ENCODE assay signal across 25 cellular contexts in genomic region chr4:13694256-13694655, GRCh38.
"Had no signal": no experiment of that assay in that cellular context is flagged by ENCODE, and none has a peak within 500 bp of the region (broad histone marks: within the 10 kb centered on the region; RNA-seq: fewer than 3 reads in every experiment).

No MANE protein-coding gene starts in this region.

- H3K4me3 Mint-ChIP-seq: activated naive CD4-positive, alpha-beta T cell treated with anti-CD3 and anti-CD28 coated beads for 36 hours; activated naive CD8-positive, alpha-beta T cell treated with anti-CD3 and anti-CD28 coated beads for 36 hours; brain; immature natural killer cell; mesothelial cell of epicardium; naive thymus-derived CD4-positive, alpha-beta T cell had no signal

- H3K27ac ChIP-seq: adrenal gland, ascending aorta, gastroesophageal sphincter, left lung, ovary, prostate gland, spleen, thoracic aorta, VCaP had no signal

- H3K4me1 ChIP-seq: adrenal gland, ascending aorta, gastroesophageal sphincter, left lung, prostate gland, spleen had no signal

- H3K9me3 ChIP-seq: adrenal gland, ovary, prostate gland had no signal

- H3K4me3 ChIP-seq: adrenal gland, ascending aorta, gastroesophageal sphincter, left lung, ovary, prostate gland, spleen, thoracic aorta had no signal

- DNase-seq: activated CD4-positive, alpha-beta T cell treated with anti-CD3 and anti-CD28 coated beads for 4 hours; activated CD4-positive, alpha-beta T cell treated with anti-CD3 and anti-CD28 coated beads, Interleukin-2, amount 50 U/mL, for 4 hours; activated effector memory CD4-positive, alpha-beta T cell treated with anti-CD3 and anti-CD28 coated beads, Interleukin-2, amount 50 U/mL, for 16 hours; activated naive CD4-positive, alpha-beta T cell treated with anti-CD3 and anti-CD28 coated beads for 36 hours; activated naive CD8-positive, alpha-beta T cell treated with anti-CD3 and anti-CD28 coated beads for 36 hours; cortex of kidney; hypothalamus; immature natural killer cell; left lung; naive thymus-derived CD4-positive, alpha-beta T cell; ovary; spleen; stimulated activated CD4-positive, alpha-beta T cell treated with anti-CD3 and anti-CD28 coated beads, Interleukin-2, amount 100 ng/mL, for 48 hours; stimulated activated naive CD4-positive, alpha-beta T cell treated with Interleukin-2 at 50 U/mL for 16 hours; trophoblast cell had no signal

- H3K36me3 Mint-ChIP-seq: activated naive CD8-positive, alpha-beta T cell treated with anti-CD3 and anti-CD28 coated beads for 36 hours; brain; immature natural killer cell had no signal

- H3K27me3 ChIP-seq: adrenal gland, ascending aorta, gastroesophageal sphincter, left lung, ovary, spleen had no signal

- H3K4me1 Mint-ChIP-seq: activated naive CD8-positive, alpha-beta T cell treated with anti-CD3 and anti-CD28 coated beads for 36 hours; brain; immature natural killer cell; mesothelial cell of epicardium; naive thymus-derived CD4-positive, alpha-beta T cell had no signal

- FAIRE-seq: endothelial cell of umbilical vein, urothelium cell line had no signal

- H3K36me3 ChIP-seq: adrenal gland, ascending aorta, gastroesophageal sphincter, left lung, ovary, prostate gland, spleen, thoracic aorta had no signal

- ATAC-seq: gastroesophageal sphincter; left lung; naive thymus-derived CD4-positive, alpha-beta T cell had no signal

- H3K27ac Mint-ChIP-seq: activated naive CD4-positive, alpha-beta T cell treated with anti-CD3 and anti-CD28 coated beads for 36 hours; activated naive CD8-positive, alpha-beta T cell treated with anti-CD3 and anti-CD28 coated beads for 36 hours; immature natural killer cell; mesothelial cell of epicardium; naive thymus-derived CD4-positive, alpha-beta T cell had no signal
